Comparison of ENCODE assay signal across 10 cellular contexts in genomic region chr15:96273317-96274086, GRCh38. TPM values are rescaled to one million over a fixed set of nuclear protein-coding genes. Genes with fewer than 3 reads are reported as not detected.
DNase-seq lines count a peak whose midpoint lies in the region; ATAC-seq and TF ChIP-seq lines count a peak whose summit lies in the region.
"Had no signal": no experiment of that assay in that cellular context is flagged by ENCODE, and none has a peak within 500 bp of the region (broad histone marks: within the 10 kb centered on the region; RNA-seq: fewer than 3 reads in every experiment).

No MANE protein-coding gene starts in this region.

- H3K4me1 ChIP-seq in naive thymus-derived CD4-positive, alpha-beta T cell (ENCODE audit: control insufficient read depth in 2 of 2, insufficient read depth in 2 of 2, low read length in 2 of 2), result no peaks in the 10 kb centered on the region

- no peak overlapping the region for H3K27ac Mint-ChIP-seq in naive thymus-derived CD4-positive, alpha-beta T cell

- H3K27me3 Mint-ChIP-seq in naive thymus-derived CD4-positive, alpha-beta T cell, result peaks cover 0 to 27% (median 24%) of the 10 kb centered on the region in 5 donors

- POLR2A ChIA-PET in naive thymus-derived CD4-positive, alpha-beta T cell (lab: Charles Lee), result no interaction called here

- peak overlapping the region in 1 of 10 donors; percentile 23 for H3K4me3 Mint-ChIP-seq in naive thymus-derived CD4-positive, alpha-beta T cell

- ATAC-seq in naive thymus-derived CD4-positive, alpha-beta T cell, result no peak
- no peak for ATAC-seq in GM21723 (IDR thresholded peaks at IDR 0.05; ENCODE audit: unreplicated experiment)

- no peaks in the 10 kb centered on the region for H3K4me1 Mint-ChIP-seq in naive thymus-derived CD4-positive, alpha-beta T cell

- CTCF ChIA-PET in naive thymus-derived CD4-positive, alpha-beta T cell (lab: Charles Lee), result no interaction called here

- no peaks in the 10 kb centered on the region for H3K36me3 Mint-ChIP-seq in naive thymus-derived CD4-positive, alpha-beta T cell

- peak; percentile 42 to 47 for DNase-seq in activated T-cell treated with anti-CD3 and anti-CD28 coated beads, Interleukin-2, amount 50 U/mL, for 48 hours
- no peak for DNase-seq in activated T-cell treated with anti-CD3 and anti-CD28 coated beads, Interleukin-2, amount 50 U/mL, for 1 hour
- DNase-seq in MG63 (peak; percentile 97), epithelial cell of proximal tubule (ENCODE audit: low read depth) (peak; percentile 88), NCI-H2107 treated with DMSO at 0.1 percent for 48 hours (lab: John Stamatoyannopoulos, UW; ENCODE audit: unreplicated experiment) (no peak)
- peak; percentile 24 to 32 for DNase-seq in stimulated activated CD8-positive, alpha-beta memory T cell treated with anti-CD3 and anti-CD28 coated beads, Interleukin-7, amount 100 ng/mL, for 48 hours (ENCODE audit: extremely low read depth in 1 of 2, low read depth in 1 of 2)
- DNase-seq in naive thymus-derived CD4-positive, alpha-beta T cell, result no peak
- DNase-seq: activated effector memory CD4-positive, alpha-beta T cell treated with Interleukin-2 at 50 U/mL for 16 hours; NCI-H446 treated with DMSO at 0.1 percent for 48 hours had no signal

- H3K9me3 Mint-ChIP-seq in naive thymus-derived CD4-positive, alpha-beta T cell, result peaks cover 0 to 8% (median 0%) of the 10 kb centered on the region in 11 donors

- H3K4me3 ChIP-seq in MG63, result no peak overlapping the region
- H3K4me3 ChIP-seq in epithelial cell of proximal tubule (ENCODE audit: low read depth, low read length), result no peak overlapping the region
- H3K4me3 ChIP-seq in naive thymus-derived CD4-positive, alpha-beta T cell (ENCODE audit: low read length), result no peak overlapping the region

- H3K36me3 ChIP-seq in MG63, result no peaks in the 10 kb centered on the region
- H3K36me3 ChIP-seq in naive thymus-derived CD4-positive, alpha-beta T cell (ENCODE audit: control insufficient read depth in 2 of 3, insufficient read depth in 3 of 3, low read length in 3 of 3), result no peaks in the 10 kb centered on the region

- no peak for TF ChIP-seq CTCF in epithelial cell of proximal tubule (conservative IDR thresholded peaks at IDR 0.05; ENCODE audit: low read depth, low read length)

- no peak overlapping the region for H3K27ac ChIP-seq in naive thymus-derived CD4-positive, alpha-beta T cell (ENCODE audit: low read depth, low read length)

- H3K9me3 ChIP-seq in MG63, result no peaks in the 10 kb centered on the region
- H3K9me3 ChIP-seq in naive thymus-derived CD4-positive, alpha-beta T cell (ENCODE audit: control insufficient read depth in 2 of 3, low read length in 3 of 3), result no peaks in the 10 kb centered on the region

- no peaks in the 10 kb centered on the region for H3K27me3 ChIP-seq in MG63
- H3K27me3 ChIP-seq in naive thymus-derived CD4-positive, alpha-beta T cell (ENCODE audit: control insufficient read depth in 2 of 2, insufficient read depth in 2 of 2, low read length in 2 of 2), result no peaks in the 10 kb centered on the region

- intact Hi-C loops in naive thymus-derived CD4-positive, alpha-beta T cell (cut with micrococcal nuclease), result no loop called here

RNA-seq across cellular contexts. Expression of gene NR2F2, which starts 57.0 kb away (rescaled TPM):
- 1.3 and 1.9 TPM in 2 replicates for total RNA-seq in MG63 (2014; rRNA removed; shearing (Covaris generic); ENCODE audit: low replicate concordance)
- 17.6 and 17.7 TPM in 2 replicates for total RNA-seq in epithelial cell of proximal tubule
- total RNA-seq in naive thymus-derived CD4-positive, alpha-beta T cell, result not detected
- not detected for polyA plus RNA-seq in naive thymus-derived CD4-positive, alpha-beta T cell

Comparison
In these comparisons a context has a peak if more than half of its experiments do, and no peak if none do; other contexts are left out.
1. DNase-seq: peak in activated T-cell treated with anti-CD3 and anti-CD28 coated beads, Interleukin-2, amount 50 U/mL, for 48 hours (2 of 2), MG63 (single experiment), epithelial cell of proximal tubule (single experiment) and stimulated activated CD8-positive, alpha-beta memory T cell treated with anti-CD3 and anti-CD28 coated beads, Interleukin-7, amount 100 ng/mL, for 48 hours (2 of 2); none in activated T-cell treated with anti-CD3 and anti-CD28 coated beads, Interleukin-2, amount 50 U/mL, for 1 hour (single experiment), naive thymus-derived CD4-positive, alpha-beta T cell (0 of 9) and NCI-H2107 treated with DMSO at 0.1 percent for 48 hours (single experiment).